In genomic region chr20:35601021-35601973, GRCh38 we compare ENCODE assay signal across 8 cellular contexts. TPM values are rescaled to one million over a fixed set of nuclear protein-coding genes. Genes with fewer than 3 reads are reported as not detected.
DNase-seq lines count a peak whose midpoint lies in the region; ATAC-seq lines count a peak whose summit lies in the region.

No MANE protein-coding gene starts in this region.

- peaks cover 57% of the 10 kb centered on the region for H3K27me3 Mint-ChIP-seq in activated CD4-positive, alpha-beta memory T cell treated with anti-CD3 and anti-CD28 coated beads, Interleukin-2, amount 10 ng/mL, durations not matched to agents 7 days and 5 days

- no peaks in the 10 kb centered on the region for H3K36me3 ChIP-seq in mesenchymal stem cell (ENCODE audit: control insufficient read depth in 1 of 2, insufficient read depth in 2 of 2, low read depth in 1 of 2, low read length in 2 of 2)

- H3K14ac ChIP-seq in mesenchymal stem cell (ENCODE audit: low read length in 2 of 2) = peak overlapping the region in 1 of 2 experiments; percentile 46

- no peak overlapping the region for H2AK5ac ChIP-seq in mesenchymal stem cell (ENCODE audit: low read length, severe bottlenecking)

- H3K79me1 ChIP-seq in mesenchymal stem cell (replicated peaks; ENCODE audit: low read length, poor library complexity, severe bottlenecking) = no peaks in the 10 kb centered on the region

- CTCF ChIA-PET in activated CD4-positive, alpha-beta memory T cell treated with anti-CD3 and anti-CD28 coated beads, Interleukin-2, amount 10 ng/mL, durations not matched to agents 7 days and 5 days (lab: Charles Lee) = interaction anchor here (0.5 to 3.9 kb wide), 21 partner anchors 10 to 392 kb away, joined by 3 to 23 read pairs (median 5); partner anchors contain the start of genes NFS1, ROMO1, SCAND1 and SPAG4

- H3K4ac ChIP-seq in mesenchymal stem cell (ENCODE audit: low read depth in 1 of 2, low read length in 2 of 2) = peak overlapping the region in 1 of 2 experiments; percentile 15

- no peak overlapping the region for H2BK5ac ChIP-seq in mesenchymal stem cell (ENCODE audit: low read depth, low read length, poor library complexity, severe bottlenecking)

- peak overlapping the region in 1 of 2 experiments; percentile 70 for H3K23ac ChIP-seq in mesenchymal stem cell (ENCODE audit: low read length in 2 of 2)

- H3K9me3 ChIP-seq in mesenchymal stem cell (ENCODE audit: control insufficient read depth, low read length) = no peaks in the 10 kb centered on the region

- H3K27ac ChIP-seq in mesenchymal stem cell (ENCODE audit: low read length, poor library complexity, severe bottlenecking) = no peak overlapping the region

- H3K4me3 Mint-ChIP-seq in activated CD4-positive, alpha-beta memory T cell treated with anti-CD3 and anti-CD28 coated beads, Interleukin-2, amount 10 ng/mL, durations not matched to agents 7 days and 5 days = peak overlapping the region; percentile 60

- 5% methylated on average over 63 of the region's 102 CpGs for WGBS in mesenchymal stem cell

- no peak for ATAC-seq in GM18511 (IDR thresholded peaks at IDR 0.05; ENCODE audit: unreplicated experiment)

- peak overlapping the region; percentile 95 for H3K4me2 ChIP-seq in mesenchymal stem cell (ENCODE audit: low read length, poor library complexity, severe bottlenecking)

- peak overlapping the region; percentile 86 for H2AFZ ChIP-seq in mesenchymal stem cell (ENCODE audit: low read depth, low read length)

- no peak overlapping the region for H2BK120ac ChIP-seq in mesenchymal stem cell (ENCODE audit: low read depth, low read length)

- H3K9ac ChIP-seq in mesenchymal stem cell (ENCODE audit: low read length) = peak overlapping the region; percentile 53

- H3K9me3 Mint-ChIP-seq in activated CD4-positive, alpha-beta memory T cell treated with anti-CD3 and anti-CD28 coated beads, Interleukin-2, amount 10 ng/mL, durations not matched to agents 7 days and 5 days = no peaks in the 10 kb centered on the region

- no peaks in the 10 kb centered on the region for H3K36me3 Mint-ChIP-seq in activated CD4-positive, alpha-beta memory T cell treated with anti-CD3 and anti-CD28 coated beads, Interleukin-2, amount 10 ng/mL, durations not matched to agents 7 days and 5 days (ENCODE audit: low read depth)

- H3K27ac Mint-ChIP-seq in activated CD4-positive, alpha-beta memory T cell treated with anti-CD3 and anti-CD28 coated beads, Interleukin-2, amount 10 ng/mL, durations not matched to agents 7 days and 5 days = no peak overlapping the region

- H2BK15ac ChIP-seq in mesenchymal stem cell (ENCODE audit: low read depth, poor library complexity, severe bottlenecking) = no peak overlapping the region

- no peak overlapping the region for H4K8ac ChIP-seq in mesenchymal stem cell (ENCODE audit: low read length)

- H3K4me1 ChIP-seq in mesenchymal stem cell (ENCODE audit: control insufficient read depth, insufficient read depth, low read depth, low read length) = peaks cover 25% of the 10 kb centered on the region

- H3K4me3 ChIP-seq in mesenchymal stem cell (ENCODE audit: insufficient read depth in 1 of 2, low read depth in 1 of 2, low read length in 2 of 2) = peak overlapping the region; percentile 49 to 66

- H2BK12ac ChIP-seq in mesenchymal stem cell (ENCODE audit: low read length in 2 of 2) = no peak overlapping the region

- no peak overlapping the region for H4K91ac ChIP-seq in mesenchymal stem cell (ENCODE audit: low read length)

- peaks cover 56 to 60% of the 10 kb centered on the region in 2 experiments for H3K27me3 ChIP-seq in mesenchymal stem cell (ENCODE audit: control insufficient read depth in 1 of 2, insufficient read depth in 1 of 2, low read length in 2 of 2)

- DNase-seq in NCI-H2081 (lab: John Stamatoyannopoulos, UW) = peak; percentile 45 to 76
- DNase-seq in NCI-H2081 treated with DMSO at 0.1 percent for 48 hours (lab: John Stamatoyannopoulos, UW) = no peak
- peak; percentile 60 for DNase-seq in NCI-H345 (lab: John Stamatoyannopoulos, UW)
- DNase-seq in activated CD4-positive, alpha-beta memory T cell treated with anti-CD3 and anti-CD28 coated beads, Interleukin-2, amount 10 ng/mL, durations not matched to agents 7 days and 5 days = peak; percentile 82
- peak; percentile 71 for DNase-seq in effector CD4-positive, alpha-beta T cell
- peak; percentile 76 for DNase-seq in mesenchymal stem cell
- DNase-seq in stimulated activated CD8-positive, alpha-beta memory T cell treated with anti-CD3 and anti-CD28 coated beads, Interleukin-12 subunit alpha, Interleukin-12 subunit beta, amount 100 ng/mL, for 1 hour (ENCODE audit: low read depth) = peak; percentile 64

- H3K4me1 Mint-ChIP-seq in activated CD4-positive, alpha-beta memory T cell treated with anti-CD3 and anti-CD28 coated beads, Interleukin-2, amount 10 ng/mL, durations not matched to agents 7 days and 5 days = peaks cover 8% of the 10 kb centered on the region

- POLR2A ChIA-PET in activated CD4-positive, alpha-beta memory T cell treated with anti-CD3 and anti-CD28 coated beads, Interleukin-2, amount 10 ng/mL, durations not matched to agents 7 days and 5 days (lab: Charles Lee) = interaction anchor here (0.7 to 3.7 kb wide), 6 partner anchors 14 to 141 kb away, joined by 3 to 11 read pairs (median 5); partner anchors contain the start of genes RBM39 and SPAG4

- peak overlapping the region; percentile 47 to 61 for H3K18ac ChIP-seq in mesenchymal stem cell (ENCODE audit: low read depth in 1 of 2, low read length in 2 of 2)

RNA-seq across cellular contexts. Expression of gene SPAG4, which starts 14.3 kb away (rescaled TPM):
- 1 to 10 TPM; 6.5 to 6.9 TPM for total RNA-seq in activated CD4-positive, alpha-beta memory T cell treated with anti-CD3 and anti-CD28 coated beads, Interleukin-2, amount 10 ng/mL, durations not matched to agents 7 days and 5 days
- polyA plus RNA-seq in mesenchymal stem cell (2013, experiment 1 of 2) = 4.6 TPM
- polyA plus RNA-seq in mesenchymal stem cell (2013, experiment 2 of 2) = 4.9 TPM

RNA-seq across cellular contexts. Expression of gene ERGIC3, which starts 59.4 kb away (rescaled TPM):
- 100 to 1,000 TPM; 126 TPM for total RNA-seq in activated CD4-positive, alpha-beta memory T cell treated with anti-CD3 and anti-CD28 coated beads, Interleukin-2, amount 10 ng/mL, durations not matched to agents 7 days and 5 days
- 181 TPM for polyA plus RNA-seq in mesenchymal stem cell (2013, experiment 1 of 2)
- polyA plus RNA-seq in mesenchymal stem cell (2013, experiment 2 of 2) = 185 TPM
